8 cellular contexts compared by ENCODE assay signal in genomic region chr15:74873036-74873755, GRCh38. TPM values are rescaled to one million over a fixed set of nuclear protein-coding genes. Genes with fewer than 3 reads are reported as not detected.
DNase-seq lines count a peak whose midpoint lies in the region; ATAC-seq and TF ChIP-seq lines count a peak whose summit lies in the region.

A gene with protein sequence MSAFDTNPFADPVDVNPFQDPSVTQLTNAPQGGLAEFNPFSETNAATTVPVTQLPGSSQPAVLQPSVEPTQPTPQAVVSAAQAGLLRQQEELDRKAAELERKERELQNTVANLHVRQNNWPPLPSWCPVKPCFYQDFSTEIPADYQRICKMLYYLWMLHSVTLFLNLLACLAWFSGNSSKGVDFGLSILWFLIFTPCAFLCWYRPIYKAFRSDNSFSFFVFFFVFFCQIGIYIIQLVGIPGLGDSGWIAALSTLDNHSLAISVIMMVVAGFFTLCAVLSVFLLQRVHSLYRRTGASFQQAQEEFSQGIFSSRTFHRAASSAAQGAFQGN (minus strand): TSS chr15:74873365. CDS start chr15:74873255, 110 bp downstream.

- H3K27me3 Mint-ChIP-seq in CD14-positive monocyte (ENCODE audit: low read depth in 3 of 3) = peaks cover 1 to 4% (median 1%) of the 10 kb centered on the region in 3 donors

- intact Hi-C loops in CD14-positive monocyte (cut with micrococcal nuclease) = loop anchor here in 1 of 2 donors (2.0 kb wide), 1 partner anchor 64 kb away; no protein-coding TSS in a partner anchor

- peak within 1 kb of the TSS; percentile 95 to 99 (median 98) for H3K27ac Mint-ChIP-seq in CD14-positive monocyte

- H3K36me3 Mint-ChIP-seq in CD14-positive monocyte = no peaks in the 10 kb centered on the region

- DNase-seq in CD14-positive monocyte (ENCODE audit: low spot score) = peak; percentile 91
- DNase-seq in NCI-H748 (lab: John Stamatoyannopoulos, UW; ENCODE audit: unreplicated experiment) = peak; percentile 94
- peak; percentile 86 for DNase-seq in activated CD4-positive, alpha-beta T cell treated with anti-CD3 and anti-CD28 coated beads, Interleukin-2, amount 50 U/mL, for 1 hour
- peak; percentile 55 for DNase-seq in cortex of kidney (lab: John Stamatoyannopoulos, UW)
- peak; percentile 95 for DNase-seq in left lobe of liver (ENCODE audit: low spot score)
- peak; percentile 89 to 90 for DNase-seq in stimulated activated CD4-positive, alpha-beta T cell treated with anti-CD3 and anti-CD28 coated beads, Interleukin-2, amount 100 ng/mL, for 24 hours

- TF ChIP-seq CTCF in CD14-positive monocyte (IDR thresholded peaks at IDR 0.05) = no peak

- peaks cover 0 to 1% (median 0%) of the 10 kb centered on the region in 7 donors for H3K9me3 Mint-ChIP-seq in CD14-positive monocyte

- H3K4me3 Mint-ChIP-seq in CD14-positive monocyte = peak within 1 kb of the TSS; percentile 89 to 95

- peak; percentile 71 for ATAC-seq in GM19395 (IDR thresholded peaks at IDR 0.05; ENCODE audit: unreplicated experiment)
- peak; percentile 38 for ATAC-seq in HG03558 (IDR thresholded peaks at IDR 0.05; ENCODE audit: extremely low read depth, unreplicated experiment)
- peak; percentile 96 for ATAC-seq in left lobe of liver

- peaks cover 50% of the 10 kb centered on the region for H3K4me1 Mint-ChIP-seq in CD14-positive monocyte

RNA-seq across cellular contexts. Expression of the gene that starts here (rescaled TPM):
- 100 to 1,000 TPM; 124 to 158 TPM for polyA plus RNA-seq in CD14-positive monocyte
- 36.1 TPM for total RNA-seq in left lobe of liver

Comparison
In these comparisons a context has a peak if more than half of its experiments do, and no peak if none do; other contexts are left out.
1. Peak in every context shown above with its lines: DNase-seq and ATAC-seq.
2. ATAC-seq: peak in every context shown above with its lines; median percentile 96 in left lobe of liver; 71 in GM19395; 38 in HG03558.